ENCODE assay signal across 24 cellular contexts in genomic region chr3:176574736-176575135, GRCh38.
A peak's percentile ranks its signal among the peaks of the same experiment; 100 is the strongest.
DNase-seq lines count a peak whose midpoint lies in the region; ATAC-seq and TF ChIP-seq lines count a peak whose summit lies in the region.
"Had no signal": no experiment of that assay in that cellular context is flagged by ENCODE, and none has a peak within 500 bp of the region (broad histone marks: within the 10 kb centered on the region; RNA-seq: fewer than 3 reads in every experiment).

No MANE protein-coding gene starts in this region.

- no peak for TF ChIP-seq CTCF in mammary epithelial cell (conservative IDR thresholded peaks at IDR 0.05 in 1 of 2, IDR thresholded peaks at IDR 0.05 in 1 of 2; ENCODE audit: extremely low read depth in 1 of 2, insufficient read depth in 1 of 2, low read depth in 1 of 2, low read length in 2 of 2)
- TF ChIP-seq CTCF in MCF 10A (IDR thresholded peaks at IDR 0.05; ENCODE audit: unreplicated experiment): no peak
- no peak for TF ChIP-seq CTCF in fibroblast of mammary gland (conservative IDR thresholded peaks at IDR 0.05; ENCODE audit: control insufficient read depth, insufficient read depth, low read depth, low read length)
- TF ChIP-seq CTCF in esophagus squamous epithelium (IDR thresholded peaks at IDR 0.05): no peak

- no peaks in the 10 kb centered on the region for H3K4me1 ChIP-seq in mammary epithelial cell (ENCODE audit: insufficient read depth, low read length)
- H3K4me1 ChIP-seq in esophagus squamous epithelium: no peaks in the 10 kb centered on the region

- CTCF ChIA-PET in mammary epithelial cell (lab: Charles Lee; ENCODE audit: low non-redundant PET) (no interaction called here), MCF 10A (lab: Yijun Ruan, JAX) (no interaction called here)

- dilution Hi-C loops in mammary epithelial cell (cut with HindIII; ENCODE audit: low sequenced_read_pairs): no loop called here

- H3K36me3 ChIP-seq in mammary epithelial cell (ENCODE audit: insufficient read depth, low read length) (no peaks in the 10 kb centered on the region), SK-N-MC (ENCODE audit: insufficient read depth, low read length) (no peaks in the 10 kb centered on the region), esophagus squamous epithelium (no peaks in the 10 kb centered on the region)
- H3K36me3 ChIP-seq: MG63 had no signal

- H3K9ac ChIP-seq in mammary epithelial cell (ENCODE audit: insufficient read depth, low read length) (no peak overlapping the region), SK-N-MC (ENCODE audit: insufficient read length) (no peak overlapping the region)

- H3K9me3 Mint-ChIP-seq in MCF 10A (ENCODE audit: unreplicated experiment): no peaks in the 10 kb centered on the region

- no peaks in the 10 kb centered on the region for H3K27me3 Mint-ChIP-seq in MCF 10A (ENCODE audit: insufficient read depth, unreplicated experiment)
- H3K27me3 Mint-ChIP-seq: IgD-negative memory B cell had no signal

- H2AFZ ChIP-seq in mammary epithelial cell (ENCODE audit: low read depth, low read length): no peak overlapping the region

- H3K4me3 ChIP-seq in mammary epithelial cell (replicated peaks in 1 of 3; ENCODE audit: insufficient read depth in 1 of 3, low read depth in 2 of 3, low read length in 3 of 3) (no peak overlapping the region), SK-N-MC (peak overlapping the region; percentile 20; the same call in 1 of the 2 replicates), fibroblast of mammary gland (ENCODE audit: control insufficient read depth, low read depth, low read length) (no peak overlapping the region), esophagus squamous epithelium (no peak overlapping the region)
- H3K4me3 ChIP-seq: MG63 had no signal

- H3K9me3 ChIP-seq in mammary epithelial cell (replicated peaks; ENCODE audit: insufficient read depth, low read length): no peaks in the 10 kb centered on the region
- no peaks in the 10 kb centered on the region for H3K9me3 ChIP-seq in SK-N-MC (ENCODE audit: low read depth, low read length)
- H3K9me3 ChIP-seq in esophagus squamous epithelium: no peaks in the 10 kb centered on the region
- H3K9me3 ChIP-seq: MG63 had no signal

- no peak overlapping the region for H3K4me2 ChIP-seq in mammary epithelial cell (ENCODE audit: insufficient read depth, low read depth, low read length)

- H3K79me2 ChIP-seq in mammary epithelial cell (ENCODE audit: insufficient read depth, low read length): no peaks in the 10 kb centered on the region

- no peak for ATAC-seq in HG03460 (IDR thresholded peaks at IDR 0.05; ENCODE audit: unreplicated experiment)

- no peak overlapping the region for H3K4me3 Mint-ChIP-seq in MCF 10A (ENCODE audit: unreplicated experiment)
- H3K4me3 Mint-ChIP-seq: HFFc6, IgD-negative memory B cell had no signal

- no peak for TF ChIP-seq POLR2A in esophagus squamous epithelium (IDR thresholded peaks at IDR 0.05)

- BruUV-seq in mammary epithelial cell (replicated peaks; lab: Mats Ljungman, UMichigan) (no TSS peak), MCF 10A (replicated peaks; lab: Mats Ljungman, UMichigan) (no TSS peak)

- DNase-seq in mammary epithelial cell (peak; percentile 3), MCF 10A (ENCODE audit: unreplicated experiment) (no peak), SK-N-MC (ENCODE audit: low read depth, low spot score) (peak; percentile 94), fibroblast of mammary gland (ENCODE audit: low read depth) (peak; percentile 43), stromal cell of bone marrow (ENCODE audit: low read depth) (peak; percentile 11), CD1c-positive myeloid dendritic cell (ENCODE audit: extremely low spot score) (no peak), esophagus squamous epithelium (lab: John Stamatoyannopoulos, UW) (no peak)
- DNase-seq: ACHN, GDM1, H7, HFFc6, MG63, NCI-H1417, NCI-H1694 treated with DMSO at 0.1 percent for 48 hours, NCI-H2081 treated with DMSO at 0.1 percent for 48 hours, NCI-H2171 treated with DMSO at 0.1 percent for 48 hours, NCI-H446, NCI-H526, OCI-M1, Right ventricle myocardium superior had no signal

- no peak overlapping the region for H3K27ac Mint-ChIP-seq in MCF 10A (ENCODE audit: low read depth, unreplicated experiment)
- H3K27ac Mint-ChIP-seq: HFFc6, IgD-negative memory B cell had no signal

- H3K27me3 ChIP-seq in mammary epithelial cell (ENCODE audit: insufficient read depth, low read length) (no peaks in the 10 kb centered on the region), esophagus squamous epithelium (no peaks in the 10 kb centered on the region)
- H3K27me3 ChIP-seq: MG63 had no signal

- POLR2A ChIA-PET in MCF 10A (lab: Yijun Ruan, JAX): no interaction called here

- H3K4me1 Mint-ChIP-seq in MCF 10A (ENCODE audit: insufficient read depth, unreplicated experiment): no peaks in the 10 kb centered on the region
- H3K4me1 Mint-ChIP-seq: IgD-negative memory B cell had no signal

- in situ Hi-C loops in mammary epithelial cell (cut with MboI; ENCODE audit: low sequenced_read_pairs in 2 of 2): no loop called here

- intact Hi-C loops in mammary epithelial cell (cut with micrococcal nuclease): no loop called here
- intact Hi-C loops in MCF 10A (cut with micrococcal nuclease): no loop called here
- intact Hi-C loops in esophagus squamous epithelium (cut with DNase I): no loop called here

- H4K20me1 ChIP-seq in mammary epithelial cell (ENCODE audit: insufficient read depth, low read length): no peaks in the 10 kb centered on the region

- no peaks in the 10 kb centered on the region for H3K36me3 Mint-ChIP-seq in MCF 10A (ENCODE audit: insufficient read depth, unreplicated experiment)
- H3K36me3 Mint-ChIP-seq: IgD-negative memory B cell had no signal

- H3K27ac ChIP-seq in mammary epithelial cell (ENCODE audit: insufficient read depth, low read depth, low read length) (no peak overlapping the region), SK-N-MC (peak overlapping the region; percentile 86), esophagus squamous epithelium (no peak overlapping the region)
- H3K27ac ChIP-seq: 22Rv1, C4-2B had no signal

Comparison
In these comparisons a context has a peak if more than half of its experiments do, and no peak if none do; other contexts are left out.
1. DNase-seq: peak in mammary epithelial cell (single experiment), SK-N-MC (single experiment), fibroblast of mammary gland (single experiment) and stromal cell of bone marrow (single experiment); none in MCF 10A (single experiment), CD1c-positive myeloid dendritic cell (single experiment) and esophagus squamous epithelium (single experiment).